Comparison of ENCODE assay signal across 1 cellular context in the genomic region with DNA sequence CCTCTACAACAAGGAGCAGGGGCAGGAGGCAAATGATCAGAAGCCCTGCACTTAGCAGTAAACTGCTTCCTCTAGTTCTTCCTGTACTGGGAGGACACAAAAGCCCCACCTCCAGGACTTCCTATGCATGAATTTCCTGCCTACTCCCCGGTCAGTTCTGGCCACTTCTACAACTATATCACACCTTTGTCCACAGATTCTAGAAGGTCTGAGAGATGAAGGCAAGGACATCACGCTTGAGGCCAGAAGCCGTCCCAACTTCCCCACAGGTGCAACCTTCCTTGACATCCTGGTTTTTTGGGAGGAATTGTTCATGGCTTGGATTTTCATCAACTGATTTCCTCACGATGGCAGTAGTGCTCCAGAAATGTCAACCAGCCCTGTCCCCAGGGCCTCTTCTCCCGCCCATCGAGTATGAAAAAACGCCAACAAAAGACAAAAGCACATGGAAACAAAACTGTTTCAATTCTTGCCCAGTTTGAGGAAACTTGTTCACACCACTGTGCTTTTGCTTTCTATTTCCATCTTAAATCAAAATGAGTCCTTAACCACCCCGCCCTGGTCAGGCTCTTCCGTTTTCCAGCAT.
A peak's percentile ranks its signal among the peaks of the same experiment; 100 is the strongest.
TF ChIP-seq lines count a peak whose summit lies in the region.

No MANE protein-coding gene starts in this region.

TF ChIP-seq in GM12878, 131 proteins besides CTCF, POLR2A, EP300 and RAD21 (continued from another document):
- TF ChIP-seq POU2F2 (IDR thresholded peaks at IDR 0.05; ENCODE audit: borderline replicate concordance, low read depth, low read length) (peak; percentile 63; the same call in 1 of the 3 replicates), MTA3 (IDR thresholded peaks at IDR 0.05; ENCODE audit: borderline replicate concordance, low read length) (no peak), ZSCAN29 (IDR thresholded peaks at IDR 0.05) (no peak), ZNF207 (IDR thresholded peaks at IDR 0.05; ENCODE audit: borderline replicate concordance) (peak; percentile 96), PKNOX1 (IDR thresholded peaks at IDR 0.05) (no peak), TARDBP (IDR thresholded peaks at IDR 0.05; ENCODE audit: borderline replicate concordance) (0 out of 2 replicates have a peak, but pooled peaks have one; percentile 38), MXI1 (IDR thresholded peaks at IDR 0.05; ENCODE audit: low read depth, low read length) (peak; percentile 68), NBN (IDR thresholded peaks at IDR 0.05) (peak; percentile 73), CBFB (IDR thresholded peaks at IDR 0.05; ENCODE audit: low read depth) (no peak), FOS (IDR thresholded peaks at IDR 0.05; ENCODE audit: borderline replicate concordance, extremely low read depth, insufficient read length) (no peak), ZNF217 (IDR thresholded peaks at IDR 0.05) (no peak), BMI1 (IDR thresholded peaks at IDR 0.05; ENCODE audit: borderline replicate concordance) (no peak), CHD4 (IDR thresholded peaks at IDR 0.05) (no peak), FOXM1 (IDR thresholded peaks at IDR 0.05; ENCODE audit: low read depth, low read length) (peak; percentile 63; the same call in 1 of the 2 replicates), ATF2 (IDR thresholded peaks at IDR 0.05; ENCODE audit: low read length) (peak; percentile 50; the same call in 1 of the 2 replicates), ZNF592 (IDR thresholded peaks at IDR 0.05) (peak; percentile 92), EED (IDR thresholded peaks at IDR 0.05; ENCODE audit: low read depth) (peak; percentile 59; the same call in 1 of the 2 replicates), NFIC (IDR thresholded peaks at IDR 0.05; ENCODE audit: low read depth, low read length) (peak; percentile 69), JUND (IDR thresholded peaks at IDR 0.05; ENCODE audit: low read depth, low read length) (no peak), MEF2B (IDR thresholded peaks at IDR 0.05; ENCODE audit: partially characterized antibody, poor library complexity, severe bottlenecking) (peak; percentile 87), DPF2 (IDR thresholded peaks at IDR 0.05) (no peak), STAT1 (conservative IDR thresholded peaks at IDR 0.05) (peak; percentile 81)
- TF ChIP-seq, protein P1, sequence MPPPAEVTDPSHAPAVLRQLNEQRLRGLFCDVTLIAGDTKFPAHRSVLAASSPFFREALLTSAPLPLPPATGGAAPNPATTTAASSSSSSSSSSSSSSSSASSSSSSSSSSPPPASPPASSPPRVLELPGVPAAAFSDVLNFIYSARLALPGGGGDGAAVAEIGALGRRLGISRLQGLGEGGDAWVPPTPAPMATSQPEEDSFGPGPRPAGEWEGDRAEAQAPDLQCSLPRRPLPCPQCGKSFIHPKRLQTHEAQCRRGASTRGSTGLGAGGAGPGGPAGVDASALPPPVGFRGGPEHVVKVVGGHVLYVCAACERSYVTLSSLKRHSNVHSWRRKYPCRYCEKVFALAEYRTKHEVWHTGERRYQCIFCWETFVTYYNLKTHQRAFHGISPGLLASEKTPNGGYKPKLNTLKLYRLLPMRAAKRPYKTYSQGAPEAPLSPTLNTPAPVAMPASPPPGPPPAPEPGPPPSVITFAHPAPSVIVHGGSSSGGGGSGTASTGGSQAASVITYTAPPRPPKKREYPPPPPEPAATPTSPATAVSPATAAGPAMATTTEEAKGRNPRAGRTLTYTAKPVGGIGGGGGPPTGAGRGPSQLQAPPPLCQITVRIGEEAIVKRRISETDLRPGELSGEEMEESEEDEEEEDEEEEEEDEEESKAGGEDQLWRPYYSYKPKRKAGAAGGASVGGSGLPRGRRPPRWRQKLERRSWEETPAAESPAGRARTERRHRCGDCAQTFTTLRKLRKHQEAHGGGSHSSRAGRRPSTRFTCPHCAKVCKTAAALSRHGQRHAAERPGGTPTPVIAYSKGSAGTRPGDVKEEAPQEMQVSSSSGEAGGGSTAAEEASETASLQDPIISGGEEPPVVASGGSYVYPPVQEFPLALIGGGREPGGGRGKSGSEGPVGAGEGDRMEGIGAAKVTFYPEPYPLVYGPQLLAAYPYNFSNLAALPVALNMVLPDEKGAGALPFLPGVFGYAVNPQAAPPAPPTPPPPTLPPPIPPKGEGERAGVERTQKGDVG (CRISPR knock-in tag; IDR thresholded peaks at IDR 0.05): no peak
- TF ChIP-seq, protein P2, sequence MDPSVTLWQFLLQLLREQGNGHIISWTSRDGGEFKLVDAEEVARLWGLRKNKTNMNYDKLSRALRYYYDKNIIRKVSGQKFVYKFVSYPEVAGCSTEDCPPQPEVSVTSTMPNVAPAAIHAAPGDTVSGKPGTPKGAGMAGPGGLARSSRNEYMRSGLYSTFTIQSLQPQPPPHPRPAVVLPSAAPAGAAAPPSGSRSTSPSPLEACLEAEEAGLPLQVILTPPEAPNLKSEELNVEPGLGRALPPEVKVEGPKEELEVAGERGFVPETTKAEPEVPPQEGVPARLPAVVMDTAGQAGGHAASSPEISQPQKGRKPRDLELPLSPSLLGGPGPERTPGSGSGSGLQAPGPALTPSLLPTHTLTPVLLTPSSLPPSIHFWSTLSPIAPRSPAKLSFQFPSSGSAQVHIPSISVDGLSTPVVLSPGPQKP (IDR thresholded peaks at IDR 0.05; ENCODE audit: low read depth, low read length): peak; percentile 42
TF ChIP-seq in GM12878: peak in this region for 44.
